Comparison of ENCODE assay signal across 23 cellular contexts in the genomic region with DNA sequence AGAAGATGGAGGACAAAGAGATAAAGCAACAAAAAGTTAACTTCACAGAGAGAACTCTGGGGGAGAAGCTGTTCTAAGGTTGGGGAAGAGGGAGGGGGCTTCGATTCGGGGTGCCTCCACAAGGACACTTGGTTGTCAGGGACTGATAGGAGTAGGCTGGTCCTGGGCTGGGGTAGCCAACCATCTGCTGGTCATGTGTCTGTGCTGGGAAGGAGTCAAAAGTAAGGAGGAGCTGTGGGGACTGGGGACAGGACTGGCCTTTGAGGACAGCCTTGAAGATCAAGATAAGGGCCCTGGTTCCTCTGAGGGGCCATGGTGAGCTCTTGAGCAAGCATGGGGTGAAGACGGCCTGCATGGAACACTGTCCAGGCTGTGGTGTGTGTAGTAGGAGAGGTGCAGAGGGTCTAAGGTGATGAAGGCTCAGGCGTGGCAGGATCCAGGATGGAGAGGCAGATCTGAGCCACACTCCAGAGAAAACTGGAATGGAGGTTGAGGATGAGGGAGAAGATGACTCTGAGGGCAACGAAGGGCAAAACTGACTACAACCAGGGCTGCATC. TPM values are rescaled to one million over a fixed set of nuclear protein-coding genes. Genes with fewer than 3 reads are reported as not detected.
DNase-seq lines count a peak whose midpoint lies in the region; ATAC-seq and TF ChIP-seq lines count a peak whose summit lies in the region.
"Had no signal": no experiment of that assay in that cellular context is flagged by ENCODE, and none has a peak within 500 bp of the region (broad histone marks: within the 10 kb centered on the region; RNA-seq: fewer than 3 reads in every experiment).

No MANE protein-coding gene starts in this region.

- H3K79me1 ChIP-seq in mesenchymal stem cell (replicated peaks; ENCODE audit: low read length, poor library complexity, severe bottlenecking) = peaks cover 19% of the 10 kb centered on the region

- no peak overlapping the region for H2BK5ac ChIP-seq in mesenchymal stem cell (ENCODE audit: low read depth, low read length, poor library complexity, severe bottlenecking)

- no peak for TF ChIP-seq POLR2A in lower leg skin (IDR thresholded peaks at IDR 0.05)

- peak overlapping the region; percentile 97 to 100 for H3K4me3 Mint-ChIP-seq in CD14-positive monocyte
- H3K4me3 Mint-ChIP-seq: activated CD4-positive, alpha-beta T cell treated with anti-CD3 and anti-CD28 coated beads, Interleukin-2, amount 10 ng/mL, durations not matched to agents 24 days and 14 days; memory B cell; neural progenitor cell; stimulated activated naive B cell treated with anti-CD40 and anti-IgM and Interleukin-4, amounts not matched to agents 10 μg/mL and 1 μg/mL and 100 μg/mL, for 72 hours had no signal

- no peak for TF ChIP-seq CTCF in CD14-positive monocyte (IDR thresholded peaks at IDR 0.05)
- TF ChIP-seq CTCF in lower leg skin (IDR thresholded peaks at IDR 0.05) = no peak

- H3K4me2 ChIP-seq in mesenchymal stem cell (ENCODE audit: low read length, poor library complexity, severe bottlenecking) = peak overlapping the region; percentile 4
- H3K4me2 ChIP-seq: neural progenitor cell had no signal

- H3K27me3 ChIP-seq in duodenal mucosa (ENCODE audit: control insufficient read depth in 1 of 2, insufficient read depth in 2 of 2, low read length in 2 of 2) (no peaks in the 10 kb centered on the region), mesenchymal stem cell (ENCODE audit: control insufficient read depth in 1 of 2, insufficient read depth in 1 of 2, low read length in 2 of 2) (no peaks in the 10 kb centered on the region), skeletal muscle tissue (ENCODE audit: control insufficient read depth in 3 of 3, insufficient read depth in 3 of 3, low read length in 3 of 3) (no peaks in the 10 kb centered on the region)

- intact Hi-C loops in CD14-positive monocyte (cut with micrococcal nuclease) (loop anchor here in 1 of 2 donors (5.0 kb wide), 1 partner anchor 36 kb away; no protein-coding TSS in a partner anchor), lower leg skin (cut with DNase I; ENCODE audit: low total_unique reads) (no loop called here)

- H3K9me3 ChIP-seq in duodenal mucosa (ENCODE audit: control insufficient read depth in 1 of 2, low read length in 2 of 2) (no peaks in the 10 kb centered on the region), mesenchymal stem cell (ENCODE audit: control insufficient read depth, low read length) (no peaks in the 10 kb centered on the region), skeletal muscle tissue (ENCODE audit: control insufficient read depth in 3 of 3, low read length in 3 of 3) (no peaks in the 10 kb centered on the region)

- no peak overlapping the region for H4K8ac ChIP-seq in mesenchymal stem cell (ENCODE audit: low read length)

- H2BK15ac ChIP-seq in mesenchymal stem cell (ENCODE audit: low read depth, poor library complexity, severe bottlenecking) = no peak overlapping the region

- H3K36me3 ChIP-seq in duodenal mucosa (ENCODE audit: control insufficient read depth in 1 of 2, insufficient read depth in 2 of 2, low read length in 2 of 2) = no peaks in the 10 kb centered on the region
- H3K36me3 ChIP-seq in mesenchymal stem cell (ENCODE audit: control insufficient read depth in 1 of 2, insufficient read depth in 2 of 2, low read depth in 1 of 2, low read length in 2 of 2) = no peaks in the 10 kb centered on the region
- no peaks in the 10 kb centered on the region for H3K36me3 ChIP-seq in skeletal muscle tissue (ENCODE audit: control insufficient read depth in 3 of 3, insufficient read depth in 3 of 3, low read length in 3 of 3)
- H3K36me3 ChIP-seq: neural progenitor cell had no signal

- H3K23ac ChIP-seq in mesenchymal stem cell (ENCODE audit: low read length in 2 of 2) = no peak overlapping the region

- no peak overlapping the region for H2BK120ac ChIP-seq in mesenchymal stem cell (ENCODE audit: low read depth, low read length)

- ATAC-seq in HG03342 (IDR thresholded peaks at IDR 0.05; ENCODE audit: unreplicated experiment) = no peak
- ATAC-seq in stimulated activated naive CD8-positive, alpha-beta T cell treated with anti-CD3 and anti-CD28 coated beads, Interleukin-15, Interleukin-2, amounts not matched to agents 100 U/mL and 50 U/mL, for 24 hours = no peak
- ATAC-seq: GM12878; stimulated activated naive B cell treated with anti-CD40 and anti-IgM and Interleukin-4, amounts not matched to agents 10 μg/mL and 1 μg/mL and 100 μg/mL, for 72 hours had no signal

- H3K27me3 Mint-ChIP-seq in CD14-positive monocyte (ENCODE audit: low read depth in 3 of 3) = peaks cover 41 to 59% (median 44%) of the 10 kb centered on the region in 3 donors

- H3K9ac ChIP-seq in duodenal mucosa (ENCODE audit: low read depth in 1 of 2, low read length in 2 of 2) (peak overlapping the region in 1 of 2 donors; percentile 23), mesenchymal stem cell (ENCODE audit: low read length) (no peak overlapping the region), skeletal muscle tissue (ENCODE audit: low read depth in 1 of 3, low read length in 3 of 3) (no peak overlapping the region)
- H3K9ac ChIP-seq: neural progenitor cell had no signal

- DNase-seq in CD14-positive monocyte (ENCODE audit: low spot score) (no peak), mesenchymal stem cell (no peak), lower leg skin (ENCODE audit: low spot score in 2 of 2) (no peak), iPS-NIHi7 (ENCODE audit: extremely low spot score) (no peak)
- DNase-seq in stimulated activated naive CD8-positive, alpha-beta T cell treated with anti-CD3 and anti-CD28 coated beads, Interleukin-15, Interleukin-2, amounts not matched to agents 100 U/mL and 50 U/mL, for 24 hours = no peak
- DNase-seq: activated CD4-positive, alpha-beta T cell treated with anti-CD3 and anti-CD28 coated beads, Interleukin-2, amount 10 ng/mL, durations not matched to agents 24 days and 14 days; effector CD4-positive, alpha-beta T cell; GDM1; glutamatergic neuron; H7; NCI-H1417 treated with DMSO at 0.1 percent for 48 hours; SHP77 treated with DMSO at 0.1 percent for 48 hours; stimulated activated naive B cell treated with anti-CD40 and anti-IgM and Interleukin-4, amounts not matched to agents 10 μg/mL and 1 μg/mL and 100 μg/mL, for 72 hours had no signal

- peak overlapping the region; percentile 46 for H2AK5ac ChIP-seq in mesenchymal stem cell (ENCODE audit: low read length, severe bottlenecking)

- H3K27ac ChIP-seq in duodenal mucosa (ENCODE audit: low read depth, low read length) (no peak overlapping the region), mesenchymal stem cell (ENCODE audit: low read length, poor library complexity, severe bottlenecking) (peak overlapping the region; percentile 75), skeletal muscle tissue (ENCODE audit: low read depth, low read length) (no peak overlapping the region)
- H3K27ac ChIP-seq: C4-2B, neural progenitor cell had no signal

- no peak overlapping the region for H4K91ac ChIP-seq in mesenchymal stem cell (ENCODE audit: low read length)

- peaks cover 52% of the 10 kb centered on the region for H3K4me1 Mint-ChIP-seq in CD14-positive monocyte
- H3K4me1 Mint-ChIP-seq: memory B cell had no signal

- H3K4me1 ChIP-seq in duodenal mucosa (ENCODE audit: control insufficient read depth in 1 of 2, insufficient read depth in 2 of 2, low read length in 2 of 2) (peaks cover 23 to 40% of the 10 kb centered on the region in 2 donors), mesenchymal stem cell (ENCODE audit: control insufficient read depth, insufficient read depth, low read depth, low read length) (peaks cover 19% of the 10 kb centered on the region), skeletal muscle tissue (ENCODE audit: control insufficient read depth in 3 of 3, insufficient read depth in 3 of 3, low read length in 3 of 3) (peaks cover 12 to 29% (median 16%) of the 10 kb centered on the region in 3 donors)

- peak overlapping the region in 1 of 2 experiments; percentile 26 for H3K14ac ChIP-seq in mesenchymal stem cell (ENCODE audit: low read length in 2 of 2)

- H3K4ac ChIP-seq in mesenchymal stem cell (ENCODE audit: low read depth in 1 of 2, low read length in 2 of 2) = no peak overlapping the region

- peaks cover 3 to 20% (median 10%) of the 10 kb centered on the region in 7 donors for H3K9me3 Mint-ChIP-seq in CD14-positive monocyte
- H3K9me3 Mint-ChIP-seq: activated CD4-positive, alpha-beta T cell treated with anti-CD3 and anti-CD28 coated beads, Interleukin-2, amount 10 ng/mL, durations not matched to agents 24 days and 14 days; memory B cell; neural progenitor cell had no signal

- H2BK12ac ChIP-seq in mesenchymal stem cell (ENCODE audit: low read length in 2 of 2) = no peak overlapping the region

- WGBS in mesenchymal stem cell = 89% methylated on average over 5 of the region's 5 CpGs
- WGBS in lower leg skin, 2 donors = 84% methylated on average over 5 of the region's 5 CpGs

- peak overlapping the region; percentile 14 to 87 (median 70) for H3K27ac Mint-ChIP-seq in CD14-positive monocyte
- H3K27ac Mint-ChIP-seq: activated CD4-positive, alpha-beta T cell treated with anti-CD3 and anti-CD28 coated beads, Interleukin-2, amount 10 ng/mL, durations not matched to agents 24 days and 14 days; memory B cell; neural progenitor cell; stimulated activated naive B cell treated with anti-CD40 and anti-IgM and Interleukin-4, amounts not matched to agents 10 μg/mL and 1 μg/mL and 100 μg/mL, for 72 hours had no signal

- no peak overlapping the region for H2AFZ ChIP-seq in mesenchymal stem cell (ENCODE audit: low read depth, low read length)
- H2AFZ ChIP-seq: neural progenitor cell had no signal

- no peak overlapping the region for H3K18ac ChIP-seq in mesenchymal stem cell (ENCODE audit: low read depth in 1 of 2, low read length in 2 of 2)

- H3K4me3 ChIP-seq in duodenal mucosa (ENCODE audit: low read depth in 1 of 2, low read length in 2 of 2) = peak overlapping the region; percentile 63 to 65
- peak overlapping the region in 1 of 2 experiments; percentile 84 for H3K4me3 ChIP-seq in mesenchymal stem cell (ENCODE audit: insufficient read depth in 1 of 2, low read depth in 1 of 2, low read length in 2 of 2)
- peak overlapping the region; percentile 22 to 57 (median 57) for H3K4me3 ChIP-seq in skeletal muscle tissue (ENCODE audit: low read length in 3 of 3)
- no peak overlapping the region for H3K4me3 ChIP-seq in lower leg skin (ENCODE audit: low read depth, poor library complexity, severe bottlenecking)
- H3K4me3 ChIP-seq: GM12878, neural progenitor cell had no signal

- H3K36me3 Mint-ChIP-seq in CD14-positive monocyte = peaks cover 38 to 50% of the 10 kb centered on the region in 2 donors

RNA-seq across cellular contexts. Expression of a gene that starts 1.7 kb away (rescaled TPM):
- polyA plus RNA-seq in CD14-positive monocyte = 100 to 1,000 TPM; 214 to 218 TPM
- polyA plus RNA-seq in mesenchymal stem cell (2013, experiment 1 of 2) = 6.2 TPM
- polyA plus RNA-seq in mesenchymal stem cell (2013, experiment 2 of 2) = 6.1 TPM
- total RNA-seq in skeletal muscle tissue (17.7 TPM), lower leg skin (10 to 100 TPM; 12.9 to 35.2 (median 21.8) TPM)

RNA-seq across cellular contexts. Expression of a gene that starts 47.9 kb away (rescaled TPM):
- not detected for polyA plus RNA-seq in CD14-positive monocyte
- not detected for polyA plus RNA-seq in mesenchymal stem cell (2013, experiment 1 of 2)
- not detected for polyA plus RNA-seq in mesenchymal stem cell (2013, experiment 2 of 2)
- total RNA-seq in skeletal muscle tissue (9.9 TPM), lower leg skin (under 1 TPM in 1 of 4 donors, not detected in 3; 0.32 TPM)
- total RNA-seq: activated CD4-positive, alpha-beta T cell treated with anti-CD3 and anti-CD28 coated beads, Interleukin-2, amount 10 ng/mL, durations not matched to agents 24 days and 14 days; bronchial epithelial cell; H7; renal cortical epithelial cell; ureter had no signal
